Comparison of ENCODE assay signal across 7 cellular contexts in genomic region chr7:130896051-130896881, GRCh38.
DNase-seq lines count a peak whose midpoint lies in the region; ATAC-seq and TF ChIP-seq lines count a peak whose summit lies in the region.

No MANE protein-coding gene starts in this region.

- H3K36me3 Mint-ChIP-seq in stimulated activated effector memory CD8-positive, alpha-beta T cell treated with anti-CD3 and anti-CD28 coated beads, Interleukin-12 subunit alpha, Interleukin-12 subunit beta, amount 100 ng/mL, for 72 hours, result no peaks in the 10 kb centered on the region

- no peak for DNase-seq in GM13977 (ENCODE audit: low spot score)
- DNase-seq in SKM-1 (lab: John Stamatoyannopoulos, UW; ENCODE audit: unreplicated experiment), result peak; percentile 14
- DNase-seq in epithelial cell of prostate (ENCODE audit: low read depth, low spot score), result no peak
- no peak for DNase-seq in stimulated activated effector memory CD8-positive, alpha-beta T cell treated with anti-CD3 and anti-CD28 coated beads, Interleukin-12 subunit alpha, Interleukin-12 subunit beta, amount 100 ng/mL, for 72 hours (ENCODE audit: low spot score in 2 of 2)
- no peak for DNase-seq in NCI-H510A treated with DMSO at 0.1 percent for 48 hours (lab: John Stamatoyannopoulos, UW)

- in situ Hi-C loops in GM13977 (cut with MboI; ENCODE audit: low pct_unique_long_range_greater_than_20kb, low sequenced_read_pairs, unreplicated experiment), result no loop called here

- H3K4me3 Mint-ChIP-seq in stimulated activated effector memory CD8-positive, alpha-beta T cell treated with anti-CD3 and anti-CD28 coated beads, Interleukin-12 subunit alpha, Interleukin-12 subunit beta, amount 100 ng/mL, for 72 hours, result peak overlapping the region; percentile 57

- peak overlapping the region; percentile 92 for H3K27ac Mint-ChIP-seq in stimulated activated effector memory CD8-positive, alpha-beta T cell treated with anti-CD3 and anti-CD28 coated beads, Interleukin-12 subunit alpha, Interleukin-12 subunit beta, amount 100 ng/mL, for 72 hours

- peaks cover 93% of the 10 kb centered on the region for H3K4me1 Mint-ChIP-seq in stimulated activated effector memory CD8-positive, alpha-beta T cell treated with anti-CD3 and anti-CD28 coated beads, Interleukin-12 subunit alpha, Interleukin-12 subunit beta, amount 100 ng/mL, for 72 hours

- no peaks in the 10 kb centered on the region for H3K9me3 Mint-ChIP-seq in stimulated activated effector memory CD8-positive, alpha-beta T cell treated with anti-CD3 and anti-CD28 coated beads, Interleukin-12 subunit alpha, Interleukin-12 subunit beta, amount 100 ng/mL, for 72 hours

- ATAC-seq in stimulated activated effector memory CD8-positive, alpha-beta T cell treated with anti-CD3 and anti-CD28 coated beads, Interleukin-12 subunit alpha, Interleukin-12 subunit beta, amount 100 ng/mL, for 72 hours, result no peak
- ATAC-seq in HG02884 (IDR thresholded peaks at IDR 0.05; ENCODE audit: unreplicated experiment) (no peak), GM18907 (IDR thresholded peaks at IDR 0.05; ENCODE audit: unreplicated experiment) (no peak)

- TF ChIP-seq CTCF in GM13977 (IDR thresholded peaks at IDR 0.05; ENCODE audit: extremely low read depth, insufficient read depth, missing control alignments), result peak; percentile 41

- H3K27ac ChIP-seq in epithelial cell of prostate, result peak overlapping the region; percentile 100
